ENCODE assay signal across 8 cellular contexts in genomic region chr3:187025656-187026320, GRCh38.
DNase-seq lines count a peak whose midpoint lies in the region; ATAC-seq and TF ChIP-seq lines count a peak whose summit lies in the region.

No MANE protein-coding gene starts in this region.

- no peaks in the 10 kb centered on the region for H3K27me3 ChIP-seq in BLaER1
- no peaks in the 10 kb centered on the region for H3K27me3 ChIP-seq in esophagus squamous epithelium

- H4K20me1 ChIP-seq in BLaER1 = peaks cover 98% of the 10 kb centered on the region

- intact Hi-C loops in esophagus squamous epithelium (cut with DNase I) = no loop called here

- no peaks in the 10 kb centered on the region for H3K27me3 Mint-ChIP-seq in T-helper 1 cell treated with Interleukin-12 subunit alpha and Interleukin-12 subunit beta and Interleukin-4 antibody, amounts not matched to agents 30 μg/mL and 1 μg/mL, for 36 hours (ENCODE audit: low read depth)

- 56 to 71% methylated on average over 5 to 9 of the region's 9 CpGs for WGBS in esophagus squamous epithelium, 2 donors

- peaks cover 38% of the 10 kb centered on the region for H3K36me3 Mint-ChIP-seq in T-helper 1 cell treated with Interleukin-12 subunit alpha and Interleukin-12 subunit beta and Interleukin-4 antibody, amounts not matched to agents 30 μg/mL and 1 μg/mL, for 36 hours (ENCODE audit: low read depth)

- H3K4me2 ChIP-seq in BLaER1 = peak overlapping the region; percentile 66

- peak overlapping the region; percentile 84 for H3K4me3 Mint-ChIP-seq in T-helper 1 cell treated with Interleukin-12 subunit alpha and Interleukin-12 subunit beta and Interleukin-4 antibody, amounts not matched to agents 30 μg/mL and 1 μg/mL, for 36 hours

- H3K27ac Mint-ChIP-seq in T-helper 1 cell treated with Interleukin-12 subunit alpha and Interleukin-12 subunit beta and Interleukin-4 antibody, amounts not matched to agents 30 μg/mL and 1 μg/mL, for 36 hours = peak overlapping the region; percentile 88

- H3K4me3 ChIP-seq in BLaER1 = peak overlapping the region; percentile 21; the same call in 1 of the 2 replicates
- no peak overlapping the region for H3K4me3 ChIP-seq in esophagus squamous epithelium

- H3K9me3 ChIP-seq in BLaER1 (peaks cover 6% of the 10 kb centered on the region; the same call in 1 of the 2 replicates), esophagus squamous epithelium (no peaks in the 10 kb centered on the region)

- H3K36me3 ChIP-seq in BLaER1 (peaks cover 7% of the 10 kb centered on the region; the same call in 1 of the 2 replicates), esophagus squamous epithelium (no peaks in the 10 kb centered on the region)

- peaks cover 53% of the 10 kb centered on the region for H3K4me1 Mint-ChIP-seq in T-helper 1 cell treated with Interleukin-12 subunit alpha and Interleukin-12 subunit beta and Interleukin-4 antibody, amounts not matched to agents 30 μg/mL and 1 μg/mL, for 36 hours (ENCODE audit: low read depth)

- H3K4me1 ChIP-seq in BLaER1 (peaks cover 95% of the 10 kb centered on the region), esophagus squamous epithelium (no peaks in the 10 kb centered on the region)

- ATAC-seq in GM21576 (IDR thresholded peaks at IDR 0.05; ENCODE audit: unreplicated experiment) (peak; percentile 10), HG02840 (IDR thresholded peaks at IDR 0.05; ENCODE audit: low FRiP score, unreplicated experiment) (no peak)

- TF ChIP-seq CTCF in esophagus squamous epithelium (IDR thresholded peaks at IDR 0.05) = no peak

- H3K9ac ChIP-seq in BLaER1 = peak overlapping the region; percentile 28; the same call in 1 of the 2 replicates

- no peak for TF ChIP-seq POLR2A in esophagus squamous epithelium (IDR thresholded peaks at IDR 0.05)

- peak overlapping the region; percentile 29 for H3K27ac ChIP-seq in BLaER1
- H3K27ac ChIP-seq in esophagus squamous epithelium = peak overlapping the region in 3 of 4 donors; percentile 16 to 32 (median 26)

- DNase-seq in esophagus squamous epithelium (lab: John Stamatoyannopoulos, UW) (no peak), NCI-H1092 (lab: John Stamatoyannopoulos, UW) (no peak), SHP77 (lab: John Stamatoyannopoulos, UW) (no peak), amniotic stem cell (lab: John Stamatoyannopoulos, UW) (no peak)

- H3K9me3 Mint-ChIP-seq in T-helper 1 cell treated with Interleukin-12 subunit alpha and Interleukin-12 subunit beta and Interleukin-4 antibody, amounts not matched to agents 30 μg/mL and 1 μg/mL, for 36 hours = peaks cover 4% of the 10 kb centered on the region
